24 cellular contexts compared by ENCODE assay signal in the genomic region with DNA sequence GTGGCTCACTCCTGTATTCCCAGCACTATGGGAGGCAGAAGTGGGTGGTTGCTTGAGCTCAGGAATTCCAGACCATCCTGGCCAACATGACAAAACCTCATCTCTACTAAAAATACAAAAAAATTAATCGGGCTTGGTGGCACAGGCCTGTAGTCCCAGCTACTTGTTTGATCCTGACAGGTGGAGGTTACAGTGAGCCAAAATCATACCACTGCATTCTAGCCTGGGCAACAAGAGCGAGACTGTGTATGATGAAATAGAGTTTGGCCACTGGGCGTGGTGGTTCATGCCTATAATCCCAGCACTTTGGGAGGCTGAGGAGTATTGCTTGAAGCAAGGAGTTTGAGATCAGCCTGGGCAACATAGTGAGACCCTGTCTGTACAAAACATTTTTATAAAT.
"Had no signal": no experiment of that assay in that cellular context is flagged by ENCODE, and none has a peak within 500 bp of the region (broad histone marks: within the 10 kb centered on the region; RNA-seq: fewer than 3 reads in every experiment).

No MANE protein-coding gene starts in this region.

- H3K9me3 Mint-ChIP-seq: activated naive CD4-positive, alpha-beta T cell treated with anti-CD3 and anti-CD28 coated beads, Interleukin-2, amount 50 U/mL, for 24 hours; activated T-cell treated with anti-CD3 and anti-CD28 coated beads, Interleukin-2, amount 50 U/mL, for 24 hours; activated T-helper 1 cell treated with anti-CD3 and anti-CD28 coated beads, Interleukin-12 subunit alpha, Interleukin-12 subunit beta, Interleukin-2, Interleukin-4 antibody, amounts not matched to agents 30 ng/mL and 10 ng/mL and 1 ng/mL, durations not matched to agents 14 hours and 24 hours and 36 hours; T-helper 1 cell treated with Interleukin-12 subunit alpha and Interleukin-12 subunit beta and Interleukin-4 antibody, amounts not matched to agents 30 μg/mL and 1 μg/mL, for 36 hours; WTC11 had no signal

- H3K9me3 ChIP-seq: ascending aorta, body of pancreas, MG63 had no signal

- H3K4me1 Mint-ChIP-seq: activated naive CD4-positive, alpha-beta T cell treated with anti-CD3 and anti-CD28 coated beads, Interleukin-2, amount 50 U/mL, for 24 hours had no signal

- DNase-seq: activated CD4-positive, alpha-beta T cell treated with anti-CD3 and anti-CD28 coated beads for 48 hours; activated CD4-positive, alpha-beta T cell treated with anti-CD3 and anti-CD28 coated beads, Interleukin-2, amount 50 U/mL, for 4 hours; activated CD4-positive, CD25-positive, alpha-beta regulatory T cell treated with anti-CD3 and anti-CD28 coated beads, Interleukin-2, amount 50 U/mL, for 72 hours; activated CD8-positive, alpha-beta memory T cell treated with anti-CD3 and anti-CD28 coated beads, Interleukin-2, amount 10 ng/mL, durations not matched to agents 7 days and 5 days; activated effector memory CD4-positive, alpha-beta T cell treated with Interleukin-2 at 50 U/mL for 16 hours; activated naive CD4-positive, alpha-beta T cell; activated T-cell treated with anti-CD3 and anti-CD28 coated beads, Interleukin-2, amount 50 U/mL, for 24 hours; amniotic stem cell; body of pancreas; MG63; NCI-H1092 treated with DMSO at 0.1 percent for 48 hours; NCI-H1417 treated with DMSO at 0.1 percent for 48 hours; NCI-H1694; NCI-H2029; NCI-H2107; NCI-H446; NCI-H524; PC-3; SHP77 treated with DMSO at 0.1 percent for 48 hours had no signal

- H3K4me1 ChIP-seq: ascending aorta, body of pancreas had no signal

- H3K36me3 ChIP-seq: ascending aorta, MG63 had no signal

- H3K36me3 Mint-ChIP-seq: activated CD8-positive, alpha-beta memory T cell treated with anti-CD3 and anti-CD28 coated beads, Interleukin-2, amount 10 ng/mL, durations not matched to agents 7 days and 5 days; activated naive CD4-positive, alpha-beta T cell treated with anti-CD3 and anti-CD28 coated beads, Interleukin-2, amount 50 U/mL, for 24 hours; WTC11 had no signal

- H3K27ac ChIP-seq: ascending aorta, body of pancreas had no signal

- H3K27me3 Mint-ChIP-seq: activated CD8-positive, alpha-beta memory T cell treated with anti-CD3 and anti-CD28 coated beads, Interleukin-2, amount 10 ng/mL, durations not matched to agents 7 days and 5 days; activated naive CD4-positive, alpha-beta T cell treated with anti-CD3 and anti-CD28 coated beads, Interleukin-2, amount 50 U/mL, for 24 hours; activated T-cell treated with anti-CD3 and anti-CD28 coated beads, Interleukin-2, amount 50 U/mL, for 24 hours had no signal

- ATAC-seq: activated CD8-positive, alpha-beta memory T cell treated with anti-CD3 and anti-CD28 coated beads, Interleukin-2, amount 10 ng/mL, durations not matched to agents 7 days and 5 days; body of pancreas; PC-3; WTC11 had no signal

- H3K4me3 ChIP-seq: ascending aorta, body of pancreas, MG63 had no signal

- H3K27ac Mint-ChIP-seq: activated CD8-positive, alpha-beta memory T cell treated with anti-CD3 and anti-CD28 coated beads, Interleukin-2, amount 10 ng/mL, durations not matched to agents 7 days and 5 days; activated naive CD4-positive, alpha-beta T cell treated with anti-CD3 and anti-CD28 coated beads, Interleukin-2, amount 50 U/mL, for 24 hours; activated T-cell treated with anti-CD3 and anti-CD28 coated beads, Interleukin-2, amount 50 U/mL, for 24 hours; activated T-helper 1 cell treated with anti-CD3 and anti-CD28 coated beads, Interleukin-12 subunit alpha, Interleukin-12 subunit beta, Interleukin-2, Interleukin-4 antibody, amounts not matched to agents 30 ng/mL and 10 ng/mL and 1 ng/mL, durations not matched to agents 14 hours and 24 hours and 36 hours; T-helper 1 cell treated with Interleukin-12 subunit alpha and Interleukin-12 subunit beta and Interleukin-4 antibody, amounts not matched to agents 30 μg/mL and 1 μg/mL, for 36 hours; WTC11 had no signal

- H3K27me3 ChIP-seq: ascending aorta, body of pancreas, MG63 had no signal

- H3K4me3 Mint-ChIP-seq: activated CD8-positive, alpha-beta memory T cell treated with anti-CD3 and anti-CD28 coated beads, Interleukin-2, amount 10 ng/mL, durations not matched to agents 7 days and 5 days; activated naive CD4-positive, alpha-beta T cell treated with anti-CD3 and anti-CD28 coated beads, Interleukin-2, amount 50 U/mL, for 24 hours; activated T-cell treated with anti-CD3 and anti-CD28 coated beads, Interleukin-2, amount 50 U/mL, for 24 hours; activated T-helper 1 cell treated with anti-CD3 and anti-CD28 coated beads, Interleukin-12 subunit alpha, Interleukin-12 subunit beta, Interleukin-2, Interleukin-4 antibody, amounts not matched to agents 30 ng/mL and 10 ng/mL and 1 ng/mL, durations not matched to agents 14 hours and 24 hours and 36 hours; T-helper 1 cell treated with Interleukin-12 subunit alpha and Interleukin-12 subunit beta and Interleukin-4 antibody, amounts not matched to agents 30 μg/mL and 1 μg/mL, for 36 hours; WTC11 had no signal
